ENCODE assay signal across 11 cellular contexts in the genomic region with DNA sequence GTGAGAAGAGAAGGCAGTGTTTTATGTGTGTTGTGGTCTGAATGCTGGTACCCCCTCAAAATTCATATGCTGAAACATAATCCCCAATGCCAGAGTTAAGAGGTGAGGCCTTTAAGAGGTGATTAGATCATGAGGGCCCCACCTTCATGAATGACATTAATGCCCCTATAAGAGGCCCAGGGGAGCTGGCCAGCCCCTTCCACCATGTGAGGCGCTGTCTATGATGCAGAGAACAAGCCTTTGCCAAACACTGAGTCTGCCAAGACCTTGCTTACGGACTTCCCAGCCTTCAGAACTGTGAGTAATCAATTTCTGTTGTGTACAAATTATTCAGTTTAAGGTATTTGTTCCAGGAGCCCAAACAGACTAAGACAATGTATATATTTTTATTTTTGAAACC. TPM values are rescaled to one million over a fixed set of nuclear protein-coding genes. Genes with fewer than 3 reads are reported as not detected.
DNase-seq lines count a peak whose midpoint lies in the region; ATAC-seq and TF ChIP-seq lines count a peak whose summit lies in the region.
"Had no signal": no experiment of that assay in that cellular context is flagged by ENCODE, and none has a peak within 500 bp of the region (broad histone marks: within the 10 kb centered on the region; RNA-seq: fewer than 3 reads in every experiment).

No MANE protein-coding gene starts in this region.

- H3K4me3 ChIP-seq in adrenal gland: no peak overlapping the region
- H3K4me3 ChIP-seq in suprapubic skin: no peak overlapping the region

- H3K36me3 ChIP-seq in adrenal gland (replicated peaks in 1 of 2): no peaks in the 10 kb centered on the region
- no peaks in the 10 kb centered on the region for H3K36me3 ChIP-seq in suprapubic skin

- intact Hi-C loops in adrenal gland (cut with DNase I): no loop called here

- no peak for TF ChIP-seq POLR2A in adrenal gland (IDR thresholded peaks at IDR 0.05)
- no peak for TF ChIP-seq POLR2A in suprapubic skin (IDR thresholded peaks at IDR 0.05)

- H3K9me3 ChIP-seq in adrenal gland (replicated peaks in 1 of 3): no peaks in the 10 kb centered on the region
- no peaks in the 10 kb centered on the region for H3K9me3 ChIP-seq in suprapubic skin

- TF ChIP-seq CTCF in adrenal gland (IDR thresholded peaks at IDR 0.05): no peak
- no peak for TF ChIP-seq CTCF in suprapubic skin (IDR thresholded peaks at IDR 0.05)

- no peaks in the 10 kb centered on the region for H3K27me3 Mint-ChIP-seq in activated CD8-positive, alpha-beta memory T cell treated with anti-CD3 and anti-CD28 coated beads, Interleukin-2, amount 10 ng/mL, durations not matched to agents 7 days and 5 days

- no peak overlapping the region for H3K4me3 Mint-ChIP-seq in activated CD8-positive, alpha-beta memory T cell treated with anti-CD3 and anti-CD28 coated beads, Interleukin-2, amount 10 ng/mL, durations not matched to agents 7 days and 5 days

- H3K4me1 ChIP-seq in adrenal gland (replicated peaks in 1 of 2) (peaks cover 49 to 86% of the 10 kb centered on the region in 2 donors), suprapubic skin (peaks cover 83% of the 10 kb centered on the region)

- peaks cover 88% of the 10 kb centered on the region for H3K4me1 Mint-ChIP-seq in activated CD8-positive, alpha-beta memory T cell treated with anti-CD3 and anti-CD28 coated beads, Interleukin-2, amount 10 ng/mL, durations not matched to agents 7 days and 5 days

- DNase-seq in activated CD8-positive, alpha-beta memory T cell treated with anti-CD3 and anti-CD28 coated beads, Interleukin-2, amount 10 ng/mL, durations not matched to agents 7 days and 5 days: no peak
- DNase-seq in activated CD8-positive, alpha-beta memory T cell treated with anti-CD3 and anti-CD28 coated beads, Interleukin-2, amount 50 U/mL, for 48 hours: no peak
- DNase-seq in adrenal gland (peak; percentile 64 to 87 (median 80)), left lobe of liver (ENCODE audit: low spot score) (no peak), suprapubic skin (ENCODE audit: low spot score in 2 of 2) (no peak)
- DNase-seq: hippocampal formation, MV-4-11, NCI-H748 treated with DMSO at 0.1 percent for 48 hours had no signal

- CTCF ChIA-PET in activated CD8-positive, alpha-beta memory T cell treated with anti-CD3 and anti-CD28 coated beads, Interleukin-2, amount 10 ng/mL, durations not matched to agents 7 days and 5 days (lab: Charles Lee): interaction anchor here (1.3 to 2.3 kb wide), 4 partner anchors 12 to 22 kb away, joined by 3 to 9 read pairs (median 4); no protein-coding TSS in a partner anchor

- ATAC-seq in activated CD8-positive, alpha-beta memory T cell treated with anti-CD3 and anti-CD28 coated beads, Interleukin-2, amount 10 ng/mL, durations not matched to agents 7 days and 5 days: no peak
- ATAC-seq in left lobe of liver (peak; percentile 35), GM18498 (IDR thresholded peaks at IDR 0.05; ENCODE audit: unreplicated experiment) (no peak), GM21390 (IDR thresholded peaks at IDR 0.05; ENCODE audit: unreplicated experiment) (no peak), HG02759 (IDR thresholded peaks at IDR 0.05; ENCODE audit: unreplicated experiment) (no peak)

- TF ChIP-seq EP300 in suprapubic skin (IDR thresholded peaks at IDR 0.05): no peak

- H3K27ac ChIP-seq in adrenal gland (peak overlapping the region; percentile 46 to 86 (median 78)), suprapubic skin (peak overlapping the region; percentile 57)

- H3K9me3 Mint-ChIP-seq in activated CD8-positive, alpha-beta memory T cell treated with anti-CD3 and anti-CD28 coated beads, Interleukin-2, amount 10 ng/mL, durations not matched to agents 7 days and 5 days (ENCODE audit: low read depth): no peaks in the 10 kb centered on the region

- H3K27me3 ChIP-seq in adrenal gland (no peaks in the 10 kb centered on the region), suprapubic skin (no peaks in the 10 kb centered on the region)

- WGBS in adrenal gland, 4 donors: 19 to 42% (median 29%) methylated on average over 2 of the region's 2 CpGs
- 14% methylated on average over 2 of the region's 2 CpGs for WGBS in suprapubic skin

- peak overlapping the region; percentile 66 for H3K27ac Mint-ChIP-seq in activated CD8-positive, alpha-beta memory T cell treated with anti-CD3 and anti-CD28 coated beads, Interleukin-2, amount 10 ng/mL, durations not matched to agents 7 days and 5 days

- peaks cover 28% of the 10 kb centered on the region for H3K36me3 Mint-ChIP-seq in activated CD8-positive, alpha-beta memory T cell treated with anti-CD3 and anti-CD28 coated beads, Interleukin-2, amount 10 ng/mL, durations not matched to agents 7 days and 5 days

RNA-seq across cellular contexts. Expression of a gene that starts 20.2 kb away (rescaled TPM):
- total RNA-seq in activated CD8-positive, alpha-beta memory T cell treated with anti-CD3 and anti-CD28 coated beads, Interleukin-2, amount 10 ng/mL, durations not matched to agents 7 days and 5 days: 100 to 1,000 TPM; 411 to 427 TPM
- total RNA-seq in adrenal gland (100 to 1,000 TPM; 110 to 386 (median 204) TPM), left lobe of liver (91.4 TPM), suprapubic skin (100 to 1,000 TPM; 101 to 130 (median 126) TPM)
- 100 to 1,000 TPM; 156 to 314 (median 171) TPM for polyA plus RNA-seq in adrenal gland

Comparison
In these comparisons a context has a peak if more than half of its experiments do, and no peak if none do; other contexts are left out.
1. DNase-seq: peak in adrenal gland (7 of 7); none in activated CD8-positive, alpha-beta memory T cell treated with anti-CD3 and anti-CD28 coated beads, Interleukin-2, amount 10 ng/mL, durations not matched to agents 7 days and 5 days (single experiment), activated CD8-positive, alpha-beta memory T cell treated with anti-CD3 and anti-CD28 coated beads, Interleukin-2, amount 50 U/mL, for 48 hours (single experiment), left lobe of liver (single experiment) and suprapubic skin (0 of 2).